Comparison of ENCODE assay signal across 9 cellular contexts in the genomic region with DNA sequence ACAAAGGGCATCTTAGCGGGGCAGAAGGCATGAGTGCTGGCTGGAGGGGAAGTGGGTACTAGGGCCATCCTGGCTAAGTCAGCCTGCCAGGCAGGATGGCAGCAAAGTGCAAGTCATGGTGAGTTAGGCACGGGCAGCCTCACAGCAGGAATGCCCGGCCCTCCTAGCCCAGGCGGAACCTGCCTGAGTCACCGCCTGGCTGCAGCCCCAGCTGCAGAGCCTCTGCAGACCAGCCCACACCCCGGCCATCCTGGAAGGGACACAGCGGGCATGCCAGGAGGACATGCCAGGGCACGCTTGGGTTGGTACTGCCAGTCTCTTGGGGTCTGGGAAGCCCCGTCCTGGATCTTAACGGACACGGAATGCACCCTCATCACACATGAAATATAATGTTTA. TPM values are rescaled to one million over a fixed set of nuclear protein-coding genes. Genes with fewer than 3 reads are reported as not detected.
A peak's percentile ranks its signal among the peaks of the same experiment; 100 is the strongest.
DNase-seq lines count a peak whose midpoint lies in the region; ATAC-seq and TF ChIP-seq lines count a peak whose summit lies in the region.
"Had no signal": no experiment of that assay in that cellular context is flagged by ENCODE, and none has a peak within 500 bp of the region (broad histone marks: within the 10 kb centered on the region; RNA-seq: fewer than 3 reads in every experiment).

No MANE protein-coding gene starts in this region.

- H3K36me3 ChIP-seq in Peyer's patch (no peaks in the 10 kb centered on the region), esophagus muscularis mucosa (no peaks in the 10 kb centered on the region)

- H3K27me3 ChIP-seq in Peyer's patch (no peaks in the 10 kb centered on the region), esophagus muscularis mucosa (peaks cover 0 to 9% (median 0%) of the 10 kb centered on the region in 4 donors)

- no peaks in the 10 kb centered on the region for H3K27me3 Mint-ChIP-seq in osteocyte (ENCODE audit: unreplicated experiment)

- H3K4me3 ChIP-seq in Peyer's patch (no peak overlapping the region), esophagus muscularis mucosa (no peak overlapping the region)

- H3K4me1 Mint-ChIP-seq in osteocyte (ENCODE audit: unreplicated experiment): peaks cover 43% of the 10 kb centered on the region

- peak overlapping the region; percentile 94 for H3K27ac Mint-ChIP-seq in osteocyte (ENCODE audit: unreplicated experiment)

- H3K4me1 ChIP-seq in Peyer's patch (peaks cover 0 to 19% (median 6%) of the 10 kb centered on the region in 4 donors), esophagus muscularis mucosa (peaks cover 0 to 14% (median 10%) of the 10 kb centered on the region in 4 donors)

- TF ChIP-seq POLR2A in Peyer's patch (IDR thresholded peaks at IDR 0.05) (peak; percentile 30 to 31), esophagus muscularis mucosa (IDR thresholded peaks at IDR 0.05; ENCODE audit: low read depth) (no peak)

- DNase-seq in GM04503 (ENCODE audit: low read depth): peak; percentile 57
- peak in 2 of 3 donors; percentile 84 to 85 for DNase-seq in Peyer's patch
- no peak for DNase-seq in esophagus muscularis mucosa (ENCODE audit: extremely low spot score)
- DNase-seq in osteocyte (ENCODE audit: extremely low spot score, unreplicated experiment): peak; percentile 92

- TF ChIP-seq EP300 in esophagus muscularis mucosa (IDR thresholded peaks at IDR 0.05): no peak

- H3K9me3 ChIP-seq in Peyer's patch (no peaks in the 10 kb centered on the region), esophagus muscularis mucosa (no peaks in the 10 kb centered on the region)

- TF ChIP-seq CTCF in Peyer's patch (IDR thresholded peaks at IDR 0.05) (peak in 2 of 6 experiments; percentile 10 to 15), esophagus muscularis mucosa (IDR thresholded peaks at IDR 0.05) (no peak), osteocyte (IDR thresholded peaks at IDR 0.05) (no peak)

- no peaks in the 10 kb centered on the region for H3K36me3 Mint-ChIP-seq in osteocyte (ENCODE audit: unreplicated experiment)

- 66% methylated on average over 8 of the region's 11 CpGs for WGBS in esophagus muscularis mucosa

- H3K27ac ChIP-seq in Peyer's patch (peak overlapping the region in 3 of 4 donors; percentile 20 to 67 (median 49)), esophagus muscularis mucosa (replicated peaks in 1 of 4) (peak overlapping the region in 3 of 4 donors; percentile 30 to 54 (median 53))

- no peak for ATAC-seq in GM19351 (IDR thresholded peaks at IDR 0.05; ENCODE audit: unreplicated experiment)
- ATAC-seq in GM18909 (IDR thresholded peaks at IDR 0.05; ENCODE audit: poor library complexity, unreplicated experiment): no peak
- no peak for ATAC-seq in HG03025 (IDR thresholded peaks at IDR 0.05; ENCODE audit: low FRiP score, unreplicated experiment)
- ATAC-seq in HG03439 (IDR thresholded peaks at IDR 0.05; ENCODE audit: unreplicated experiment): no peak

- intact Hi-C loops in esophagus muscularis mucosa (cut with DNase I): loop anchor here (5.0 kb wide), 1 partner anchor 101 kb away; no protein-coding TSS in a partner anchor

- H3K9me3 Mint-ChIP-seq in osteocyte (ENCODE audit: unreplicated experiment): no peaks in the 10 kb centered on the region

- no peak overlapping the region for H3K4me3 Mint-ChIP-seq in osteocyte (ENCODE audit: unreplicated experiment)

RNA-seq across cellular contexts. Expression of a gene that starts 4.9 kb away (rescaled TPM):
- 10 to 100 TPM in 1 of 4 donors, 1 to 10 TPM in 3; 1.7 to 23.1 (median 3.2) TPM for total RNA-seq in Peyer's patch
- 1 to 10 TPM in 1 of 4 donors, under 1 TPM in 2, not detected in 1; 0.17 to 1.9 (median 0.42) TPM for total RNA-seq in esophagus muscularis mucosa
- 0.52 and 1.6 TPM in 2 replicates for total RNA-seq in osteocyte
- total RNA-seq: glomerular endothelial cell had no signal

RNA-seq across cellular contexts. Expression of a gene that starts 36.7 kb away (rescaled TPM):
- total RNA-seq in Peyer's patch (1 to 10 TPM in 3 of 4 donors, not detected in 1; 3.9 to 6.8 (median 6.3) TPM), esophagus muscularis mucosa (not detected), osteocyte (0.16 and 0.24 TPM in 2 replicates)
- total RNA-seq: glomerular endothelial cell had no signal
